9 cellular contexts compared by ENCODE assay signal in the genomic region with DNA sequence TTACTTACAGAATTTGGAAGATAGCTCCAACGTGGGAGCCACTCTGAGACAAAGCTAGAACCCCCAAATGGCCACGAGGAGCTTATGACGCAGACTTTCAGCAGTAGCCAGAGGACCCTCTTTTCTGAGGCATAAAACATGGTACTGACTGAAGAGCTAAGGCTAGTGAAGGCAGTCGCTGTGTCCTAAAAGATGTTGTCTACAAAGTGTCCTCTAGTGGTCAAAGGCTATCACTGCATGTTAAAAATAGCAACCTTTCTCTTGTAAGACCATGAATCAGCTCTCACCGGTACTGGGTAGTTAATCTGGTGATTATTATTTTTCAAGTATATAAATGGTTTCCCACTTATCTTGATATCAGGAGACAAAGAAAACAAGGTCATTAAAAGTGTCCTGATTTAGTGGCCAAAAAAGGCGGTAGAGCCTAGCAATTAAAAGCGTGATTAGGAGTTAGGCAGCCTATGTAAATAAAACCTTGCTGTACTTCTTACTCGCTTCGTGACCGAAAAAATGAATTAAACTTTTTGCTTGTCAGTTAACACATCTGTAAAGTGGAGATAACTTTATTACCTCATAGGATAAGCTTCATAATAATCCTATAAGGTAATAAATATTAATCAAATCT. TPM values are rescaled to one million over a fixed set of nuclear protein-coding genes. Genes with fewer than 3 reads are reported as not detected.
DNase-seq lines count a peak whose midpoint lies in the region; ATAC-seq, FAIRE-seq and TF ChIP-seq lines count a peak whose summit lies in the region.
"Had no signal": no experiment of that assay in that cellular context is flagged by ENCODE, and none has a peak within 500 bp of the region (broad histone marks: within the 10 kb centered on the region; RNA-seq: fewer than 3 reads in every experiment).

No MANE protein-coding gene starts in this region.

- DNase-seq in GF-D8 (lab: John Stamatoyannopoulos, UW) (peak; percentile 5), NCI-H526 treated with DMSO at 0.1 percent for 48 hours (lab: John Stamatoyannopoulos, UW) (peak; percentile 69), keratinocyte (ENCODE audit: low read depth, low spot score) (peak; percentile 45), tibial nerve (ENCODE audit: low spot score in 2 of 2) (peak in 1 of 2 donors; percentile 33), posterior vena cava (ENCODE audit: low spot score) (no peak)

- H3K4me3 Mint-ChIP-seq in brain, result no peak overlapping the region
- H3K4me3 Mint-ChIP-seq: activated naive CD8-positive, alpha-beta T cell had no signal

- H3K27me3 Mint-ChIP-seq in brain, result peaks cover 9% of the 10 kb centered on the region

- ATAC-seq in GM21447 (IDR thresholded peaks at IDR 0.05; ENCODE audit: unreplicated experiment), result peak; percentile 95
- ATAC-seq in HG03565 (IDR thresholded peaks at IDR 0.05; ENCODE audit: unreplicated experiment), result peak; percentile 97

- H3K9me3 ChIP-seq in keratinocyte (ENCODE audit: control insufficient read depth, low read depth, low read length), result no peaks in the 10 kb centered on the region
- no peaks in the 10 kb centered on the region for H3K9me3 ChIP-seq in tibial nerve

- FAIRE-seq in keratinocyte (lab: Jason Lieb, UNC), result peak; percentile 59

- peaks cover 4% of the 10 kb centered on the region for H3K4me1 Mint-ChIP-seq in brain

- WGBS in tibial nerve, 2 donors, result 44 to 47% methylated on average over 10 of the region's 10 CpGs

- no peaks in the 10 kb centered on the region for H3K9me1 ChIP-seq in keratinocyte (ENCODE audit: control insufficient read depth, extremely low read depth, insufficient read depth, low read length)

- TF ChIP-seq CTCF in brain (conservative IDR thresholded peaks at IDR 0.05) (peak; percentile 65 to 81), keratinocyte (optimal IDR thresholded peaks at IDR 0.05 in 1 of 3, IDR thresholded peaks at IDR 0.05 in 1 of 3, conservative IDR thresholded peaks at IDR 0.05 in 1 of 3; ENCODE audit: extremely low read depth in 1 of 3, insufficient read depth in 2 of 3, low read length in 3 of 3) (peak; percentile 62 to 95 (median 76)), tibial nerve (IDR thresholded peaks at IDR 0.05) (peak; percentile 70 to 78 (median 74))

- H3K36me3 Mint-ChIP-seq in brain, result no peaks in the 10 kb centered on the region
- H3K36me3 Mint-ChIP-seq: activated naive CD8-positive, alpha-beta T cell had no signal

- no peak overlapping the region for H3K4me2 ChIP-seq in keratinocyte (ENCODE audit: control insufficient read depth, extremely low read depth, insufficient read depth, low read depth, low read length)

- no peaks in the 10 kb centered on the region for H3K79me2 ChIP-seq in keratinocyte (ENCODE audit: control insufficient read depth, insufficient read depth, low read length)

- H3K27me3 ChIP-seq in keratinocyte (ENCODE audit: control insufficient read depth, extremely low read depth, insufficient read depth, low read length), result no peaks in the 10 kb centered on the region
- no peaks in the 10 kb centered on the region for H3K27me3 ChIP-seq in tibial nerve

- H3K4me1 ChIP-seq in keratinocyte (ENCODE audit: control insufficient read depth, extremely low read depth, insufficient read depth, low read length) (no peaks in the 10 kb centered on the region), tibial nerve (no peaks in the 10 kb centered on the region)

- no peak overlapping the region for H3K27ac ChIP-seq in keratinocyte (ENCODE audit: control insufficient read depth, insufficient read depth, low read length)
- H3K27ac ChIP-seq in tibial nerve, result no peak overlapping the region

- dilution Hi-C loops in keratinocyte (cut with MboI; ENCODE audit: extremely low pct_ligation_motif_present, low sequenced_read_pairs), result no loop called here

- no peak overlapping the region for H3K9ac ChIP-seq in keratinocyte (ENCODE audit: control insufficient read depth, extremely low read depth, insufficient read depth, low read length)

- no peak for TF ChIP-seq EP300 in tibial nerve (IDR thresholded peaks at IDR 0.05)

- no peaks in the 10 kb centered on the region for H3K9me3 Mint-ChIP-seq in brain

- no peaks in the 10 kb centered on the region for H4K20me1 ChIP-seq in keratinocyte (ENCODE audit: control insufficient read depth, extremely low read depth, insufficient read depth, low read length)

- no peak overlapping the region for H3K27ac Mint-ChIP-seq in brain
- H3K27ac Mint-ChIP-seq: activated naive CD8-positive, alpha-beta T cell had no signal

- TF ChIP-seq POLR2A in tibial nerve (IDR thresholded peaks at IDR 0.05), result no peak

- intact Hi-C loops in posterior vena cava (cut with DNase I), result no loop called here

- no peak overlapping the region for H2AFZ ChIP-seq in keratinocyte (ENCODE audit: control insufficient read depth, low read length)

- no peak overlapping the region for H3K4me3 ChIP-seq in keratinocyte (ENCODE audit: control insufficient read depth in 2 of 3, extremely low read depth in 1 of 3, insufficient read depth in 2 of 3, low read depth in 1 of 3, low read length in 3 of 3)
- H3K4me3 ChIP-seq in tibial nerve, result no peak overlapping the region

- H3K36me3 ChIP-seq in keratinocyte (ENCODE audit: control insufficient read depth in 2 of 2, extremely low read depth in 1 of 2, insufficient read depth in 2 of 2, low read length in 2 of 2) (no peaks in the 10 kb centered on the region), tibial nerve (no peaks in the 10 kb centered on the region)

RNA-seq across cellular contexts. Expression of a gene that starts 47.0 kb away (rescaled TPM):
- 8.1 TPM for polyA plus RNA-seq in brain (ENCODE audit: insufficient read depth, low read depth, low replicate concordance)
- 0.05 to 0.19 TPM (median 0.05 TPM) in 3 replicates for polyA plus RNA-seq in keratinocyte
- polyA plus RNA-seq in keratinocyte (2011; ENCODE audit: low read depth), result not detected
- 0.03 and 0.04 TPM in 2 replicates for polyA plus RNA-seq in keratinocyte (2011; cell fraction: cytosol; rRNA removed)
- 0.31 and 0.37 TPM in 2 replicates for polyA plus RNA-seq in keratinocyte (2011; cell fraction: nucleus; rRNA removed)
- 0.06 and 0.07 TPM in 2 replicates for polyA plus RNA-seq in keratinocyte (2012; ENCODE audit: low replicate concordance)
- 0.10 TPM in 1 of 3 replicates, not detected in the others for polyA minus RNA-seq in keratinocyte
- not detected for polyA minus RNA-seq in keratinocyte (2011; cell fraction: cytosol; rRNA and poly(A)+ RNA removed)
- polyA minus RNA-seq in keratinocyte (2011; cell fraction: nucleus; rRNA and poly(A)+ RNA removed), result 0.21 and 0.54 TPM in 2 replicates
- total RNA-seq in tibial nerve, result 10 to 100 TPM in 2 of 4 donors, 1 to 10 TPM in 2; 1.6 to 11.1 (median 7.7) TPM
- 1 to 10 TPM in 1 of 2 donors, under 1 TPM in 1; 0.38 to 1.3 TPM for total RNA-seq in posterior vena cava
